In the genomic region with DNA sequence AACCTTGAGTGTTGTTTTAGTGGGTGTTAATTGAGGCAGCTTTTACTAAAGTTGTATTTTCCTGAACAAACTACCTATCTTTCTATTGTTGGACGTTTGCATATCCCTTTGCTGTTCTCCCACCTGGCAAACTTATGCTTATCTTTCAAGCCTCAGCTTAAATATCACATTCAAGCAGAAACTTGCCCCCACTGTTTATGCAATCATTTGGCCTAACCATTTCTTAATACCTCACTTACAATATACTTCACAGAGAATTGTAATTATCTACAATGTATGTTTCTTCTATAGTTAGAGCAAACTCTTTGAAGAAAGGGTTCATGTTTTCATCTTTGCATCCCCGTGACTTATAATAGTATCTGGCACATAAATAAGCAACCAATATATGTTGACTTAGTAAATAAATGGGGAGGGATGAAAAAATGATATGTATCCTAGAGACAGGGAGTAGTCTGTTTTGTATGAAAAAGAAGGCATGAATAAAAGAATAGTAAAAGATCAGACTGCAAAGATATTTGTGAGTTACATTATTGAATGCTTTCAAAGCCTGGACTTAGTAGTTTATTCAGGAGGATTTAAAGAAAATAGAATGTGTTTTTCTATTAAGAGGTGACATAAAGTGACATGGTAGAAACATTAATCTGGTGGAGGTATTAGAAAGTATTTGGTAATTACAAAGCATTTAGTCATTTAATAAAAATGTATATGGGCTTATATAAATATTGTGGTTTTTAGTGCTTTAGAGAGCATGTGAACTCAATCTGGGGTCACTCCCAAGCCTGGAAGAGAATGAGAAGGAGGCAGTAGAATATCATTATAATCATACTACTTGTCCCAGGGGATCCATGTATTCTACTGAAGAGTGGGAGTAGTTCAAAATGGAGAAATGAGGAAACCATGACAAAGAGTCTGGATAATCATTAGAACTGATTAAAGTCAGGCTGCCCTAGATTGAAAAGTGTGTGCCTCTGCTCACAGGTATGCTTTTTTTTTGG, we compare ENCODE assay signal across 16 cellular contexts. TPM values are rescaled to one million over a fixed set of nuclear protein-coding genes. Genes with fewer than 3 reads are reported as not detected.
DNase-seq lines count a peak whose midpoint lies in the region; ATAC-seq and TF ChIP-seq lines count a peak whose summit lies in the region.
"Had no signal": no experiment of that assay in that cellular context is flagged by ENCODE, and none has a peak within 500 bp of the region (broad histone marks: within the 10 kb centered on the region; RNA-seq: fewer than 3 reads in every experiment).

No MANE protein-coding gene starts in this region.

- TF ChIP-seq CTCF in AG09319 (IDR thresholded peaks at IDR 0.05; ENCODE audit: low read depth, low read length) (no peak), brain microvascular endothelial cell (IDR thresholded peaks at IDR 0.05; ENCODE audit: low read depth, low read length, missing control alignments) (no peak), foreskin keratinocyte (conservative IDR thresholded peaks at IDR 0.05) (no peak), right atrium auricular region (IDR thresholded peaks at IDR 0.05) (no peak)

- peak; percentile 30 for DNase-seq in AG09319 (ENCODE audit: extremely low read depth, low read depth)
- peak; percentile 79 for DNase-seq in M059J (ENCODE audit: low read depth)
- DNase-seq in brain microvascular endothelial cell, result peak; percentile 84
- peak; percentile 63 to 71 for DNase-seq in foreskin keratinocyte
- DNase-seq in G401 (ENCODE audit: low spot score), result no peak
- no peak for DNase-seq in right atrium auricular region (ENCODE audit: low spot score)
- DNase-seq in NCI-H2107 treated with DMSO at 0.1 percent for 48 hours (lab: John Stamatoyannopoulos, UW; ENCODE audit: unreplicated experiment), result no peak
- DNase-seq: activated CD4-positive, alpha-beta T cell treated with anti-CD3 and anti-CD28 coated beads for 4 hours; activated CD8-positive, alpha-beta memory T cell treated with anti-CD3 and anti-CD28 coated beads, Interleukin-2, amount 50 U/mL, for 48 hours; activated naive CD4-positive, alpha-beta T cell; central memory CD4-positive, alpha-beta T cell; naive thymus-derived CD8-positive, alpha-beta T cell; NCI-H2081; SHP77; tibial artery had no signal

- no peaks in the 10 kb centered on the region for H3K36me3 ChIP-seq in brain microvascular endothelial cell (replicated peaks)
- H3K36me3 ChIP-seq in right atrium auricular region, result no peaks in the 10 kb centered on the region
- H3K36me3 ChIP-seq: tibial artery had no signal

- H3K27me3 ChIP-seq in brain microvascular endothelial cell (replicated peaks), result no peaks in the 10 kb centered on the region
- H3K27me3 ChIP-seq in foreskin keratinocyte, result no peaks in the 10 kb centered on the region
- H3K27me3 ChIP-seq in right atrium auricular region, result no peaks in the 10 kb centered on the region
- H3K27me3 ChIP-seq: tibial artery had no signal

- no peaks in the 10 kb centered on the region for H3K9me3 ChIP-seq in right atrium auricular region
- H3K9me3 ChIP-seq: tibial artery had no signal

- H3K27ac ChIP-seq in brain microvascular endothelial cell (peak overlapping the region; percentile 100), foreskin keratinocyte (peak overlapping the region; percentile 88), right atrium auricular region (no peak overlapping the region)
- H3K27ac ChIP-seq: tibial artery had no signal

- H3K4me3 ChIP-seq in brain microvascular endothelial cell (ENCODE audit: low read depth, low read length) (peak overlapping the region; percentile 42), right atrium auricular region (no peak overlapping the region)
- H3K4me3 ChIP-seq: tibial artery had no signal

- H3K4me1 ChIP-seq in foreskin keratinocyte, result peaks cover 57% of the 10 kb centered on the region
- no peaks in the 10 kb centered on the region for H3K4me1 ChIP-seq in right atrium auricular region
- H3K4me1 ChIP-seq: tibial artery had no signal

- in situ Hi-C loops in brain microvascular endothelial cell (cut with HindIII; ENCODE audit: low pct_ligation_motif_present, low sequenced_read_pairs), result no loop called here
- in situ Hi-C loops in G401 (cut with HindIII; ENCODE audit: low sequenced_read_pairs), result no loop called here

- ATAC-seq in foreskin keratinocyte (peak; percentile 6), GM19452 (IDR thresholded peaks at IDR 0.05; ENCODE audit: unreplicated experiment) (no peak)
- ATAC-seq: naive thymus-derived CD8-positive, alpha-beta T cell had no signal

RNA-seq across cellular contexts. Expression of a gene that starts 60.0 kb away (rescaled TPM):
- 380 and 529 TPM in 2 replicates for total RNA-seq in M059J (2014; rRNA removed; shearing (Covaris generic))
- total RNA-seq in foreskin keratinocyte (397 and 472 TPM in 2 replicates), right atrium auricular region (10 to 100 TPM; 34.3 to 55.8 TPM)
- polyA plus RNA-seq in foreskin keratinocyte, result 84.0 and 93.4 TPM in 2 replicates
- 0.20 and 0.86 TPM in 2 replicates for total RNA-seq in G401 (2014; rRNA removed; shearing (Covaris generic))

Comparison
In these comparisons a context has a peak if more than half of its experiments do, and no peak if none do; other contexts are left out.
1. DNase-seq: peak in AG09319 (single experiment), M059J (single experiment), brain microvascular endothelial cell (single experiment) and foreskin keratinocyte (2 of 2); none in G401 (single experiment), right atrium auricular region (single experiment) and NCI-H2107 treated with DMSO at 0.1 percent for 48 hours (single experiment).
2. H3K27ac ChIP-seq: peak in brain microvascular endothelial cell (single experiment) and foreskin keratinocyte (single experiment); none in right atrium auricular region (0 of 2).
3. RNA of a gene that starts 60.0 kb away (total RNA-seq): 380 to 529 TPM in M059J, 397 to 472 TPM in foreskin keratinocyte and 34.3 to 55.8 TPM in right atrium auricular region; 0.20 to 0.86 TPM in G401; every median in the first group is over 10 times any median in the second.